In the genomic region with DNA sequence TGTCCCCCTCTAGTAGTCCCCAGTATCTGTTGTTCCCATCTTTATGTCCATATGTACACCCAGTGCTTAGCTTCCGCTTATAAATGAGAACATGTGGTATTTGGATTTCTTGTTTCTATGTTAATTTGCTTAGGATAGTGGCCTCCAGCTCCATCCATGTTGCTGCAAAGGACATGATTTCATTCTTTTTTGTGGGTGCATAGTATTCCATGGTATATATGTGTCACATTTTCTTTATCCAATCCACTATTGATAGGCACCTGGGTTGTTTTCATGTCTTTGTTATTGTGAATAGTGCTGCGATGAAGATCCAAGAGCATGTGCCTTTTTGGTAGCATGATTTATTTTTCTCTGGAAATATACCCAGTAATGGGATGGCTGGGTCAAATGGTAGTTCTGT, we compare ENCODE assay signal across 22 cellular contexts.
"Had no signal": no experiment of that assay in that cellular context is flagged by ENCODE, and none has a peak within 500 bp of the region (broad histone marks: within the 10 kb centered on the region; RNA-seq: fewer than 3 reads in every experiment).

No MANE protein-coding gene starts in this region.

- H3K4me3 Mint-ChIP-seq: naive thymus-derived CD4-positive, alpha-beta T cell; nephron; neural progenitor cell had no signal

- ATAC-seq: heart right ventricle; left cardiac atrium; left lung; naive thymus-derived CD4-positive, alpha-beta T cell; sciatic nerve had no signal

- H3K27me3 Mint-ChIP-seq: naive thymus-derived CD4-positive, alpha-beta T cell had no signal

- DNase-seq: dorsolateral prefrontal cortex; effector CD4-positive, alpha-beta T cell; foreskin melanocyte; glutamatergic neuron; heart right ventricle; hippocampal formation; left cardiac atrium; left lung; mesendoderm; midbrain; naive thymus-derived CD4-positive, alpha-beta T cell; stimulated activated CD4-positive, alpha-beta T cell treated with anti-CD3 and anti-CD28 coated beads, Interleukin-12 subunit alpha, Interleukin-12 subunit beta, amount 100 ng/mL, for 4 hours; stimulated activated CD4-positive, alpha-beta T cell treated with anti-CD3 and anti-CD28 coated beads, Interleukin-1b, Interleukin-23, amount 100 ng/mL, for 48 hours; stimulated activated CD4-positive, alpha-beta T cell treated with anti-CD3 and anti-CD28 coated beads, Interleukin-4, amount 100 ng/mL, for 1 hour; stimulated activated CD8-positive, alpha-beta memory T cell treated with anti-CD3 and anti-CD28 coated beads, Interleukin-4, amount 100 ng/mL, for 48 hours; stimulated activated naive CD4-positive, alpha-beta T cell treated with Interleukin-2 at 50 U/mL for 16 hours; stomach; thyroid gland; trophoblast cell had no signal

- H3K27ac Mint-ChIP-seq: nephron, neural progenitor cell had no signal
